In the genomic region with DNA sequence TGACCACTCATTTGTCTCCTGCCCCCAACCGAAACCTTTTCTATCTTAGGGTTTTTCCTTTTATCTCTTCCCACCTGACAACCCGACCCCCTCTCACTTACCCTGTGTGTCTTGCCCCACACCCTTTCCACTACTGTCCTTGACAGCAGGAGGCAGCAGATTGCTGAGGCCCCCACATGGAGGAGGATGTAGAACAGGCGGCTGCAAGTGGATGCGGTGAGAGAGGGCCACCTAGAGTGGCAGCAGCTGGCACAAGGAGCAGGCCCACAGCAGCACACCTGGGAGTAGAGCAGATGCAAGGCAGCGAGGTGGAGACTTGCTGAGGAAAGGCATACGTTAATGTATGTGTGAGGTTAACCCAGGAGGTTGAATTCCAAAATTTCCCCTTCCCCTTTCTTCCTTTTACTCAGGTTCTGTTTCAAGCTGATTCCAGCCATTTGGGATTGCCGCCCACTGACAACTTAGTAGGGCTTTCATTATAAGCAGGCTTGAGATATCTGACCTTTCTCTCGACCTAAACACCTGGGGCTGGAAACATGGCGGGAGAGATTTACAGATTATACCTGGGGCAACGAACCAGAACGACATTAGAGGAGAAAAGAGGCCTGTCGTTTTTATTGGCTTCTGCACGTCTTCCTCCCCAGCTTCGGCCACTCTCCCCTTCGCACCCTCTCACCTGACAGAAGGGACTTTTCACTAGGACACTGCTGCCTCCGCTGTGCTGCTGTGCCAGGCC, we compare ENCODE assay signal across 9 cellular contexts. TPM values are rescaled to one million over a fixed set of nuclear protein-coding genes. Genes with fewer than 3 reads are reported as not detected.
DNase-seq lines count a peak whose midpoint lies in the region; ATAC-seq and TF ChIP-seq lines count a peak whose summit lies in the region.
"Had no signal": no experiment of that assay in that cellular context is flagged by ENCODE, and none has a peak within 500 bp of the region (broad histone marks: within the 10 kb centered on the region; RNA-seq: fewer than 3 reads in every experiment).

No MANE protein-coding gene starts in this region.

- H3K4me1 ChIP-seq in sigmoid colon, result peaks cover 0 to 55% (median 32%) of the 10 kb centered on the region in 4 donors

- DNase-seq in GM13977 (ENCODE audit: low spot score) (peak; percentile 23), NCI-H510A (lab: John Stamatoyannopoulos, UW) (peak; percentile 65), dorsolateral prefrontal cortex (no peak), sigmoid colon (no peak), cortex of kidney (lab: John Stamatoyannopoulos, UW) (no peak)

- H3K27me3 ChIP-seq in dorsolateral prefrontal cortex (no peaks in the 10 kb centered on the region), sigmoid colon (no peaks in the 10 kb centered on the region)

- no peak for TF ChIP-seq EP300 in sigmoid colon (IDR thresholded peaks at IDR 0.05)

- peaks cover 2 to 76% (median 19%) of the 10 kb centered on the region in 4 donors for H3K36me3 ChIP-seq in sigmoid colon

- H3K4me3 ChIP-seq in dorsolateral prefrontal cortex (peak overlapping the region in 30 of 59 donors; percentile 57 to 100 (median 90)), sigmoid colon (peak overlapping the region in 1 of 4 donors; percentile 76)

- peak overlapping the region; percentile 94 to 100 (median 99) for H3K27ac ChIP-seq in dorsolateral prefrontal cortex
- peak overlapping the region; percentile 88 to 91 (median 90) for H3K27ac ChIP-seq in sigmoid colon

- intact Hi-C loops in dorsolateral prefrontal cortex (cut with DNase I) (no loop called here), sigmoid colon (cut with DNase I) (no loop called here)

- H3K9me3 ChIP-seq in sigmoid colon, result no peaks in the 10 kb centered on the region

- TF ChIP-seq CTCF in GM13977 (IDR thresholded peaks at IDR 0.05; ENCODE audit: extremely low read depth, insufficient read depth, missing control alignments) (peak; percentile 19), dorsolateral prefrontal cortex (IDR thresholded peaks at IDR 0.05 in 54 of 56, conservative IDR thresholded peaks at IDR 0.05 in 2 of 56; ENCODE audit: low read depth in 1 of 56, partially characterized antibody in 56 of 56) (no peak), sigmoid colon (IDR thresholded peaks at IDR 0.05) (no peak)

- in situ Hi-C loops in GM13977 (cut with MboI; ENCODE audit: low pct_unique_long_range_greater_than_20kb, low sequenced_read_pairs, unreplicated experiment), result no loop called here

- ATAC-seq in GM19452 (IDR thresholded peaks at IDR 0.05; ENCODE audit: unreplicated experiment), result no peak
- ATAC-seq in HG02642 (IDR thresholded peaks at IDR 0.05; ENCODE audit: poor library complexity, unreplicated experiment), result no peak
- ATAC-seq in GM18511 (IDR thresholded peaks at IDR 0.05; ENCODE audit: unreplicated experiment), result no peak

- no peak for TF ChIP-seq POLR2A in sigmoid colon (IDR thresholded peaks at IDR 0.05)

- 65 to 81% methylated on average over 16 of the region's 16 CpGs for WGBS in sigmoid colon, 2 donors

RNA-seq across cellular contexts. Expression of gene SERINC4, which starts 0.6 kb away (rescaled TPM):
- total RNA-seq in dorsolateral prefrontal cortex (1 to 10 TPM in 18 of 120 experiments, under 1 TPM in 89, not detected in 13; 0.16 to 2.1 (median 0.63) TPM), sigmoid colon (under 1 TPM in 1 of 4 donors, not detected in 3; 0.27 TPM)
- polyA plus RNA-seq in sigmoid colon, result under 1 TPM in 2 of 3 donors, not detected in 1; 0.60 to 0.61 TPM
- total RNA-seq: M059J had no signal

RNA-seq across cellular contexts. Expression of gene HYPK, which starts 1.0 kb away (rescaled TPM):
- total RNA-seq in dorsolateral prefrontal cortex, result 10 to 100 TPM in 116 of 120 experiments, 1 to 10 TPM in 4; 6.8 to 38.8 (median 17.4) TPM
- 10 to 100 TPM in 2 of 4 donors, 1 to 10 TPM in 2; 3.6 to 22.8 (median 10.4) TPM for total RNA-seq in sigmoid colon
- 10 to 100 TPM; 13.8 to 22.2 (median 14.7) TPM for polyA plus RNA-seq in sigmoid colon

RNA-seq across cellular contexts. Expression of gene SERF2, which starts 7.3 kb away (rescaled TPM):
- total RNA-seq in dorsolateral prefrontal cortex (100 to 1,000 TPM; 187 to 396 (median 280) TPM), sigmoid colon (100 to 1,000 TPM; 625 to 803 (median 718) TPM)
- 1,000 to 10,000 TPM; 1,723 to 3,090 (median 2,981) TPM for polyA plus RNA-seq in sigmoid colon

RNA-seq across cellular contexts. Expression of gene ELL3, which starts 22.6 kb away (rescaled TPM):
- total RNA-seq in dorsolateral prefrontal cortex (1 to 10 TPM in 111 of 120 experiments, under 1 TPM in 7, not detected in 2; 0.37 to 6.0 (median 2.3) TPM), sigmoid colon (1 to 10 TPM; 1.9 to 6.4 (median 4.3) TPM)
- polyA plus RNA-seq in sigmoid colon, result 10 to 100 TPM; 31.1 to 45.8 (median 36.0) TPM

RNA-seq across cellular contexts. Expression of gene MFAP1, which starts 25.1 kb away (rescaled TPM):
- total RNA-seq in dorsolateral prefrontal cortex, result 10 to 100 TPM; 15.9 to 30.4 (median 23.4) TPM
- 10 to 100 TPM; 12.7 to 20.0 (median 15.2) TPM for total RNA-seq in sigmoid colon
- polyA plus RNA-seq in sigmoid colon, result 10 to 100 TPM; 21.0 to 27.0 (median 22.9) TPM

Comparison
In these comparisons a context has a peak if more than half of its experiments do, and no peak if none do; other contexts are left out.
1. DNase-seq: peak in GM13977 (single experiment) and NCI-H510A (single experiment); none in dorsolateral prefrontal cortex (0 of 10), sigmoid colon (single experiment) and cortex of kidney (single experiment).